9 cellular contexts compared by ENCODE assay signal in the genomic region with DNA sequence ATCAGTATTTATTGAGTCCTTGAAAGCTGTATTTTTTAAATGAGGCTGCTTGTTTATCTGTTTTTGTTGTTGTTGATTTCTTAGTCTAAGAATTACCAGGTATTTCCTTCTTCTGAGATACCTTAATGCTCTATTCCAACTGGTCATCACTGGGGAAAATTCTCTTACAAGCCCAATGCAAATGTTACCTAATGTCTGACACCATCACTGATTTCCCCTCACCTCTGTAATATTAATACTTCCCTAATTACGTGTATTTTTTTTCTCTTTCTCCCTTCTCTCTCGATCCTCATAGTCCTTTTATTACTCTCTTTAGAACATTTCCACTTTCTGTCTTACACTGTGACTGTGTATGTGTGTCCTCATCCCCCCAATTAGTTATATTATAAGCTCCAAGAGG. TPM values are rescaled to one million over a fixed set of nuclear protein-coding genes. Genes with fewer than 3 reads are reported as not detected.
DNase-seq lines count a peak whose midpoint lies in the region; ATAC-seq and TF ChIP-seq lines count a peak whose summit lies in the region.
"Had no signal": no experiment of that assay in that cellular context is flagged by ENCODE, and none has a peak within 500 bp of the region (broad histone marks: within the 10 kb centered on the region; RNA-seq: fewer than 3 reads in every experiment).

No MANE protein-coding gene starts in this region.

- peak; percentile 9 for ATAC-seq in body of pancreas
- peak; percentile 11 to 15 for ATAC-seq in naive B cell (ENCODE audit: low read depth in 2 of 2)
- no peak for ATAC-seq in gastroesophageal sphincter
- no peak for ATAC-seq in mucosa of descending colon
- no peak for ATAC-seq in GM21576 (IDR thresholded peaks at IDR 0.05; ENCODE audit: unreplicated experiment)

- H3K4me3 ChIP-seq in Caco-2 (ENCODE audit: low read depth, low read length) (no peak overlapping the region), HFF-Myc (replicated peaks; ENCODE audit: low read depth, low read length) (peak overlapping the region; percentile 36), body of pancreas (no peak overlapping the region), gastroesophageal sphincter (no peak overlapping the region), mucosa of descending colon (no peak overlapping the region)
- H3K4me3 ChIP-seq: lung had no signal

- H3K4me3 Mint-ChIP-seq in Caco-2 (ENCODE audit: unreplicated experiment) (peak overlapping the region; percentile 60), naive B cell (peak overlapping the region; percentile 36 to 85 (median 74))

- peak overlapping the region in 3 of 4 donors; percentile 42 to 76 (median 70) for H3K27ac ChIP-seq in body of pancreas
- no peak overlapping the region for H3K27ac ChIP-seq in gastroesophageal sphincter

- no peak for TF ChIP-seq EP300 in gastroesophageal sphincter (IDR thresholded peaks at IDR 0.05)

- DNase-seq in Caco-2, result no peak
- DNase-seq in HFF-Myc (ENCODE audit: extremely low read depth, low read depth), result no peak
- no peak for DNase-seq in body of pancreas
- DNase-seq in naive B cell, result no peak
- DNase-seq in mucosa of descending colon, result no peak
- DNase-seq in COR-L47 (lab: John Stamatoyannopoulos, UW), result no peak

- no peaks in the 10 kb centered on the region for H3K9me3 ChIP-seq in Caco-2
- no peaks in the 10 kb centered on the region for H3K9me3 ChIP-seq in body of pancreas
- H3K9me3 ChIP-seq in gastroesophageal sphincter, result no peaks in the 10 kb centered on the region
- H3K9me3 ChIP-seq in mucosa of descending colon, result no peaks in the 10 kb centered on the region

- H3K27me3 Mint-ChIP-seq in Caco-2 (ENCODE audit: insufficient read depth, unreplicated experiment), result no peaks in the 10 kb centered on the region
- H3K27me3 Mint-ChIP-seq in naive B cell, result no peaks in the 10 kb centered on the region

- 19 to 23% methylated on average over 2 of the region's 2 CpGs for WGBS in body of pancreas, 2 donors
- 47 to 100% methylated on average over 2 of the region's 2 CpGs for WGBS in gastroesophageal sphincter (ENCODE audit: low coverage in 1 of 2), 2 donors

- H3K36me3 ChIP-seq in Caco-2 (ENCODE audit: control insufficient read depth, insufficient read depth, low read length) (no peaks in the 10 kb centered on the region), body of pancreas (replicated peaks in 1 of 2; ENCODE audit: insufficient read depth in 1 of 2, low read depth in 2 of 2) (no peaks in the 10 kb centered on the region), gastroesophageal sphincter (no peaks in the 10 kb centered on the region), mucosa of descending colon (ENCODE audit: low read depth) (no peaks in the 10 kb centered on the region)

- H3K27me3 ChIP-seq in Caco-2 (replicated peaks; ENCODE audit: control insufficient read depth, insufficient read depth, low read length), result no peaks in the 10 kb centered on the region
- no peaks in the 10 kb centered on the region for H3K27me3 ChIP-seq in body of pancreas
- no peaks in the 10 kb centered on the region for H3K27me3 ChIP-seq in gastroesophageal sphincter

- TF ChIP-seq CTCF in Caco-2 (IDR thresholded peaks at IDR 0.05; ENCODE audit: insufficient read depth in 1 of 2, low read depth in 1 of 2, low read length in 1 of 2, severe bottlenecking in 1 of 2, unreplicated experiment in 1 of 2) (no peak), HFF-Myc (IDR thresholded peaks at IDR 0.05; ENCODE audit: low read depth, low read length, missing control alignments) (no peak), body of pancreas (IDR thresholded peaks at IDR 0.05) (no peak), gastroesophageal sphincter (IDR thresholded peaks at IDR 0.05) (no peak), mucosa of descending colon (IDR thresholded peaks at IDR 0.05) (no peak)

- intact Hi-C loops in Caco-2 (cut with micrococcal nuclease; ENCODE audit: unreplicated experiment), result no loop called here
- intact Hi-C loops in body of pancreas (cut with DNase I), result no loop called here
- intact Hi-C loops in mucosa of descending colon (cut with DNase I, micrococcal nuclease), result no loop called here

- H3K4me1 Mint-ChIP-seq in Caco-2 (ENCODE audit: low read depth, unreplicated experiment) (peaks cover 15% of the 10 kb centered on the region), naive B cell (peaks cover 51 to 74% (median 55%) of the 10 kb centered on the region in 3 donors)

- H3K27ac Mint-ChIP-seq in Caco-2 (ENCODE audit: unreplicated experiment), result peak overlapping the region; percentile 14
- peak overlapping the region; percentile 3 to 97 (median 92) for H3K27ac Mint-ChIP-seq in naive B cell

- H3K4me1 ChIP-seq in Caco-2 (peaks cover 6% of the 10 kb centered on the region; the same call in 1 of the 2 replicates), body of pancreas (no peaks in the 10 kb centered on the region), gastroesophageal sphincter (peaks cover 0 to 19% (median 5%) of the 10 kb centered on the region in 3 donors), mucosa of descending colon (ENCODE audit: low read depth) (no peaks in the 10 kb centered on the region)

- H3K36me3 Mint-ChIP-seq in Caco-2 (ENCODE audit: insufficient read depth, unreplicated experiment) (no peaks in the 10 kb centered on the region), naive B cell (no peaks in the 10 kb centered on the region)

- POLR2A ChIA-PET in Caco-2 (lab: Charles Lee), result no interaction called here

- TF ChIP-seq POLR2A in body of pancreas (IDR thresholded peaks at IDR 0.05) (no peak), gastroesophageal sphincter (IDR thresholded peaks at IDR 0.05) (no peak)

- BruUV-seq in Caco-2 (replicated peaks; lab: Mats Ljungman, UMichigan), result TSS peak; percentile 76

- H3K9me3 Mint-ChIP-seq in Caco-2 (ENCODE audit: unreplicated experiment) (no peaks in the 10 kb centered on the region), naive B cell (no peaks in the 10 kb centered on the region)

- CTCF ChIA-PET in Caco-2 (lab: Charles Lee), result no interaction called here

RNA-seq across cellular contexts. Expression of gene HDAC9, which starts 13.9 kb away (rescaled TPM):
- 0.27 and 0.81 TPM in 2 replicates for total RNA-seq in Caco-2 (2022)
- total RNA-seq in body of pancreas, result 10 to 100 TPM in 1 of 2 donors, 1 to 10 TPM in 1; 4.9 to 12.9 TPM
- polyA plus RNA-seq in naive B cell (ENCODE audit: low read depth in 6 of 6), result 100 to 1,000 TPM in 4 of 6 donors, 10 to 100 TPM in 2; 86.5 to 123 (median 108) TPM
- total RNA-seq in gastroesophageal sphincter, result 100 to 1,000 TPM in 2 of 4 donors, 10 to 100 TPM in 2; 51.2 to 194 (median 106) TPM
- total RNA-seq in mucosa of descending colon, result 10 to 100 TPM; 16.0 to 20.4 (median 17.5) TPM

Comparison
In these comparisons a context has a peak if more than half of its experiments do, and no peak if none do; other contexts are left out.
1. ATAC-seq: peak in body of pancreas (single experiment) and naive B cell (2 of 2); none in gastroesophageal sphincter (single experiment), mucosa of descending colon (single experiment) and GM21576 (single experiment).
2. H3K27ac ChIP-seq: peak in body of pancreas (3 of 4); none in gastroesophageal sphincter (0 of 4).